ENCODE assay signal across 16 cellular contexts in genomic region chr5:59360130-59360555, GRCh38.
DNase-seq lines count a peak whose midpoint lies in the region; ATAC-seq lines count a peak whose summit lies in the region.
"Had no signal": no experiment of that assay in that cellular context is flagged by ENCODE, and none has a peak within 500 bp of the region (broad histone marks: within the 10 kb centered on the region; RNA-seq: fewer than 3 reads in every experiment).

No MANE protein-coding gene starts in this region.

- H3K27me3 ChIP-seq in right cardiac atrium (ENCODE audit: control insufficient read depth, insufficient read depth) (no peaks in the 10 kb centered on the region), skeletal muscle tissue (ENCODE audit: control insufficient read depth in 3 of 3, insufficient read depth in 3 of 3, low read length in 3 of 3) (no peaks in the 10 kb centered on the region)
- H3K27me3 ChIP-seq: Peyer's patch had no signal

- H3K4me3 ChIP-seq in right cardiac atrium (ENCODE audit: low read length), result peak overlapping the region; percentile 34
- H3K4me3 ChIP-seq in skeletal muscle tissue (ENCODE audit: low read length in 3 of 3), result peak overlapping the region; percentile 1 to 56 (median 24)
- H3K4me3 ChIP-seq: Peyer's patch had no signal

- WGBS in right cardiac atrium, result 39% methylated on average over 7 of the region's 7 CpGs

- ATAC-seq in right cardiac atrium, result peak; percentile 36 to 39
- ATAC-seq in GM19467 (IDR thresholded peaks at IDR 0.05; ENCODE audit: unreplicated experiment), result no peak
- ATAC-seq in GM18909 (IDR thresholded peaks at IDR 0.05; ENCODE audit: poor library complexity, unreplicated experiment), result no peak
- ATAC-seq: effector memory CD8-positive, alpha-beta T cell had no signal

- no peaks in the 10 kb centered on the region for H3K36me3 ChIP-seq in skeletal muscle tissue (ENCODE audit: control insufficient read depth in 3 of 3, insufficient read depth in 3 of 3, low read length in 3 of 3)
- H3K36me3 ChIP-seq: Peyer's patch had no signal

- H3K4me1 ChIP-seq in right cardiac atrium (ENCODE audit: control insufficient read depth, insufficient read depth, low read length) (no peaks in the 10 kb centered on the region), skeletal muscle tissue (ENCODE audit: control insufficient read depth in 3 of 3, insufficient read depth in 3 of 3, low read length in 3 of 3) (peaks cover 11 to 20% (median 13%) of the 10 kb centered on the region in 3 donors)

- H3K27ac ChIP-seq in right cardiac atrium (ENCODE audit: low read length) (no peak overlapping the region), skeletal muscle tissue (ENCODE audit: low read depth, low read length) (peak overlapping the region; percentile 71)
- H3K27ac ChIP-seq: Peyer's patch had no signal

- DNase-seq in NCI-H2107 treated with DMSO at 0.1 percent for 48 hours (lab: John Stamatoyannopoulos, UW; ENCODE audit: unreplicated experiment) (peak; percentile 38), NCI-H2107 (lab: John Stamatoyannopoulos, UW) (no peak), SIG-M5 treated with dmso at 0.1 percent for 504 hours (lab: John Stamatoyannopoulos, UW; ENCODE audit: unreplicated experiment) (peak; percentile 94), right cardiac atrium (no peak), iPS-NIHi11 (ENCODE audit: low spot score) (no peak)
- DNase-seq: activated naive CD4-positive, alpha-beta T cell treated with anti-CD3 and anti-CD28 coated beads for 36 hours; effector memory CD8-positive, alpha-beta T cell; kidney glomerular epithelial cell; naive B cell; NCI-H1092 treated with DMSO at 0.1 percent for 48 hours; Peyer's patch; stimulated activated CD4-positive, alpha-beta T cell treated with anti-CD3 and anti-CD28 coated beads, Interleukin-2, amount 100 ng/mL, for 24 hours; T-helper 1 cell had no signal

- H3K9ac ChIP-seq in skeletal muscle tissue (ENCODE audit: low read depth in 1 of 3, low read length in 3 of 3), result peak overlapping the region; percentile 14 to 51 (median 26)

- intact Hi-C loops in right cardiac atrium (cut with DNase I), result loop anchor here in 1 of 4 donors (10.0 kb wide), 1 partner anchor 325 kb away; no protein-coding TSS in a partner anchor

- no peaks in the 10 kb centered on the region for H3K9me3 ChIP-seq in right cardiac atrium (ENCODE audit: control insufficient read depth, low read length)
- no peaks in the 10 kb centered on the region for H3K9me3 ChIP-seq in skeletal muscle tissue (ENCODE audit: control insufficient read depth in 3 of 3, low read length in 3 of 3)
- H3K9me3 ChIP-seq: Peyer's patch had no signal

Comparison
In these comparisons a context has a peak if more than half of its experiments do, and no peak if none do; other contexts are left out.
1. DNase-seq: peak in NCI-H2107 treated with DMSO at 0.1 percent for 48 hours (single experiment) and SIG-M5 treated with dmso at 0.1 percent for 504 hours (single experiment); none in NCI-H2107 (single experiment), right cardiac atrium (0 of 3) and iPS-NIHi11 (single experiment).
2. ATAC-seq: peak in right cardiac atrium (2 of 2); none in GM19467 (single experiment) and GM18909 (single experiment).